ENCODE assay signal across 9 cellular contexts in the genomic region with DNA sequence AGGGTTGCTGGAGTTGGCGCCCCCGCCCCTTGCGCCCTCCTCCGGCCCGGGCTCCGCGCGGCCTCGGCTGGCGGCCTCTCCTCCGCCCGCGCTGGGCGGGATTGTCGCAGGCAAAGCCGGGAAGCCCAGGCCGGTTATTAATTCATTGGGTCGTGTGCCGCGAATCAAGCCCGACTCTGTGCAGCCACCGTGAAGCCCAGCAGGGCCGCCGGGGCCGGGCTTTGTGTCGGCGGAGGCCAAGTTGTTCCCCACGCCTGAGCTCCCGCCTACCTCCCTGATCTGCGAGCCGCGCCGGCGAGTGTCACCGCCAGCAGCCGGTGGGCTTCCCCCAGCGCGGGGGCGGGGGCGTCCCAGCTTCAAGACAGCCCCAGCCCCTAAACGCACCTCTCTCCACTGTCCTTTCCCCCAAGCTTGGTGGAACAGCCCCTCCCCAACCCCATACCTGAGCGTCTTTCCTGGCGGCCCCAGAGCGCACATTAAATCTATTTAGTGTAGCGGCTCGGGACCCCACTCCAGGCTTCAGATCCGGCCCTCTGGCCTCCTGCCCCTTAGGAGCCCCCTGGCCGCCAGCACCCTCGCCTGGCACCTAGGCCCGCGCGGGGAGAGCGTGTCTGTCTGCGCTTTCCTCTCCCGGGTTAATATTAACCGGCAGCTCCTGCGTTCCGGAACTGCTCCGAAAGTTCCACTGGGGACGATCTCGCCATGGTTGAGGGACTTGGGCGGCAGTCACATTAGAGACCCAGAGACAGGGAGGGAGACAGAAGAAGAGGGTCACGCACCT. TPM values are rescaled to one million over a fixed set of nuclear protein-coding genes. Genes with fewer than 3 reads are reported as not detected.
DNase-seq lines count a peak whose midpoint lies in the region; ATAC-seq, FAIRE-seq and TF ChIP-seq lines count a peak whose summit lies in the region.
"Had no signal": no experiment of that assay in that cellular context is flagged by ENCODE, and none has a peak within 500 bp of the region (broad histone marks: within the 10 kb centered on the region; RNA-seq: fewer than 3 reads in every experiment).

No MANE protein-coding gene starts in this region.

- H3K27ac Mint-ChIP-seq in activated CD8-positive, alpha-beta T cell treated with anti-CD3 and anti-CD28 coated beads, Interleukin-2, amount 10 ng/mL, durations not matched to agents 7 days and 5 days, result no peak overlapping the region

- H3K4me3 ChIP-seq in bronchial epithelial cell (ENCODE audit: low read depth, low read length) (peak overlapping the region; percentile 16), MG63 (no peak overlapping the region)

- H3K27me3 Mint-ChIP-seq in activated CD8-positive, alpha-beta T cell treated with anti-CD3 and anti-CD28 coated beads, Interleukin-2, amount 10 ng/mL, durations not matched to agents 7 days and 5 days (ENCODE audit: low read depth), result peaks cover 71% of the 10 kb centered on the region

- H3K4me3 Mint-ChIP-seq in activated CD8-positive, alpha-beta T cell treated with anti-CD3 and anti-CD28 coated beads, Interleukin-2, amount 10 ng/mL, durations not matched to agents 7 days and 5 days, result no peak overlapping the region

- no peak for FAIRE-seq in bronchial epithelial cell (lab: Jason Lieb, UNC)

- H3K9me3 ChIP-seq in MG63, result no peaks in the 10 kb centered on the region

- no peak for TF ChIP-seq CTCF in GM20000 (IDR thresholded peaks at IDR 0.05; ENCODE audit: extremely low read depth, missing control alignments)
- TF ChIP-seq CTCF in bronchial epithelial cell (IDR thresholded peaks at IDR 0.05; ENCODE audit: insufficient read depth, low read length, severe bottlenecking), result no peak

- POLR2A ChIA-PET in activated CD8-positive, alpha-beta T cell treated with anti-CD3 and anti-CD28 coated beads, Interleukin-2, amount 10 ng/mL, durations not matched to agents 7 days and 5 days (lab: Charles Lee), result interaction anchor here (1.1 kb wide), 1 partner anchor 165 kb away, joined by 3 read pairs; a partner anchor contains a TSS

- no peak for ATAC-seq in activated CD8-positive, alpha-beta T cell treated with anti-CD3 and anti-CD28 coated beads, Interleukin-2, amount 10 ng/mL, durations not matched to agents 7 days and 5 days

- H3K27me3 ChIP-seq in bronchial epithelial cell (ENCODE audit: control insufficient read depth, insufficient read depth, low read length), result peaks cover 24% of the 10 kb centered on the region
- H3K27me3 ChIP-seq in MG63, result peaks cover 22% of the 10 kb centered on the region

- H3K9me3 Mint-ChIP-seq in activated CD8-positive, alpha-beta T cell treated with anti-CD3 and anti-CD28 coated beads, Interleukin-2, amount 10 ng/mL, durations not matched to agents 7 days and 5 days (ENCODE audit: insufficient read depth), result no peaks in the 10 kb centered on the region

- in situ Hi-C loops in ACHN (cut with HindIII; ENCODE audit: low pct_ligation_motif_present, low pct_unique_long_range_greater_than_20kb, low sequenced_read_pairs), result no loop called here

- CTCF ChIA-PET in activated CD8-positive, alpha-beta T cell treated with anti-CD3 and anti-CD28 coated beads, Interleukin-2, amount 10 ng/mL, durations not matched to agents 7 days and 5 days (lab: Charles Lee), result interaction anchor here (1.2 kb wide), 1 partner anchor 10 kb away, joined by 5 read pairs; no protein-coding TSS in a partner anchor

- H3K36me3 Mint-ChIP-seq in activated CD8-positive, alpha-beta T cell treated with anti-CD3 and anti-CD28 coated beads, Interleukin-2, amount 10 ng/mL, durations not matched to agents 7 days and 5 days (ENCODE audit: low read depth), result no peaks in the 10 kb centered on the region

- DNase-seq in ACHN (peak; percentile 59), GM20000 (ENCODE audit: low spot score) (peak; percentile 72), bronchial epithelial cell (ENCODE audit: low read depth) (no peak), mucosa of gallbladder (ENCODE audit: low spot score) (peak; percentile 52), SIG-M5 (lab: John Stamatoyannopoulos, UW) (no peak), MG63 (no peak), NCI-H1694 (lab: John Stamatoyannopoulos, UW) (no peak)
- no peak for DNase-seq in activated CD8-positive, alpha-beta T cell treated with anti-CD3 and anti-CD28 coated beads, Interleukin-2, amount 10 ng/mL, durations not matched to agents 7 days and 5 days
- DNase-seq: activated CD4-positive, alpha-beta T cell treated with anti-CD3 and anti-CD28 coated beads, Interleukin-2, amount 50 U/mL, for 1 hour had no signal

- peaks cover 28% of the 10 kb centered on the region for H3K4me1 Mint-ChIP-seq in activated CD8-positive, alpha-beta T cell treated with anti-CD3 and anti-CD28 coated beads, Interleukin-2, amount 10 ng/mL, durations not matched to agents 7 days and 5 days (ENCODE audit: low read depth)

- no peaks in the 10 kb centered on the region for H3K36me3 ChIP-seq in bronchial epithelial cell (ENCODE audit: control insufficient read depth, insufficient read depth, low read length)
- H3K36me3 ChIP-seq in MG63, result no peaks in the 10 kb centered on the region

RNA-seq across cellular contexts. Expression of a gene that starts 3.5 kb away (rescaled TPM):
- 0.13 TPM in 1 of 2 replicates, not detected in the other for total RNA-seq in bronchial epithelial cell
- 134 TPM for total RNA-seq in mucosa of gallbladder
- not detected in 2 replicates for total RNA-seq in MG63 (2014; rRNA removed; shearing (Covaris generic); ENCODE audit: low replicate concordance)
- under 1 TPM in 1 of 2 experiments, not detected in 1; 0.08 TPM for total RNA-seq in activated CD8-positive, alpha-beta T cell treated with anti-CD3 and anti-CD28 coated beads, Interleukin-2, amount 10 ng/mL, durations not matched to agents 7 days and 5 days

Comparison
In these comparisons a context has a peak if more than half of its experiments do, and no peak if none do; other contexts are left out.
1. DNase-seq: peak in ACHN (single experiment), GM20000 (single experiment) and mucosa of gallbladder (single experiment); none in bronchial epithelial cell (single experiment), SIG-M5 (single experiment), MG63 (single experiment), NCI-H1694 (single experiment) and activated CD8-positive, alpha-beta T cell treated with anti-CD3 and anti-CD28 coated beads, Interleukin-2, amount 10 ng/mL, durations not matched to agents 7 days and 5 days (single experiment).
2. RNA of a gene that starts 3.5 kb away (total RNA-seq): 134 TPM in mucosa of gallbladder (single experiment); 0.08 TPM in activated CD8-positive, alpha-beta T cell treated with anti-CD3 and anti-CD28 coated beads, Interleukin-2, amount 10 ng/mL, durations not matched to agents 7 days and 5 days, 0.13 TPM in bronchial epithelial cell and not detected in MG63; every median in the first group is over 100 times any median in the second.